ENCODE assay signal across 1 cellular context in the genomic region with DNA sequence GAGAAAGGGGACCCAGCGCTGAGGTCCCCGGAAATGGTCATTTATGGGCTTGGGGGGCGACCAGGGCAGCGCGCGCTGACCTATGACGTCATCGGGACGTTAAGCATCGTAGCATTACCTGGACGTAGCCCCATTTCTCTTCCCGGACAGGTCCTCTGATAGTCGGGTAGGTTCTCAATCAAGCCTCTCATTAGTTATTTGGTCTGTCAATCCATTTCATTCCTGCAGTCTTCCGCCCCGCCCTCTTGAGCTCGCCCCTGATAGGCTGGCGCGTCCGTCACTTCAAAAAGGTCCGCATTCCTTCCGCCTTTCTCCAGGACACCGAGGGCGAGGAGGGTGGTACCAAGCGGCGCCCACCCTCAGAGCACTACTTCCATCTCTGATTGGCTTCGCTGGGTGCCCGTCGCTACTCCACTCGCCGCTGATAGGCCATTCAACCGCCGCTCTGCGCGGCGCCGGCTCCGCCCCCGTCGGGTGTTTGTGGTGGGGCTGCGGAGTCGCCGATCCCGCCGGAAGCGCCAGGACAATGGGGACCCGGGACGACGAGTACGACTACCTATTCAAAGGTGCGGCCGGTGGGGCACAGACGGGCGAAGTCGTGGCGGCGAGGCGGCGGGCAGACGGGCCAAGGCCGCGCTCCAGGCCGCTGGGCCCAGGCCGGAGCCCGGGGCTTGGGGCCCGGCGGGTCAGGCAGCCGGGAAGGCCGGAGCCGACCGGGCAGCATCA.
TF ChIP-seq lines count a peak whose summit lies in the region.

A gene (plus strand): TSS at position 470 of the 726 bp plus-strand sequence. CDS start 57 bp downstream, at position 527.

TF ChIP-seq in WTC11, 78 proteins besides CTCF, POLR2A, EP300 and RAD21 (continued from another document and continues in another):
- TF ChIP-seq, protein P1, sequence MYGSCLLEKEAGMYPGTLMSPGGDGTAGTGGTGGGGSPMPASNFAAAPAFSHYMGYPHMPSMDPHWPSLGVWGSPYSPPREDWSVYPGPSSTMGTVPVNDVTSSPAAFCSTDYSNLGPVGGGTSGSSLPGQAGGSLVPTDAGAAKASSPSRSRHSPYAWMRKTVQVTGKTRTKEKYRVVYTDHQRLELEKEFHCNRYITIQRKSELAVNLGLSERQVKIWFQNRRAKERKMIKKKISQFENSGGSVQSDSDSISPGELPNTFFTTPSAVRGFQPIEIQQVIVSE (CRISPR knock-in tag; IDR thresholded peaks at IDR 0.05; ENCODE audit: borderline replicate concordance), result no peak
- TF ChIP-seq, protein P2, sequence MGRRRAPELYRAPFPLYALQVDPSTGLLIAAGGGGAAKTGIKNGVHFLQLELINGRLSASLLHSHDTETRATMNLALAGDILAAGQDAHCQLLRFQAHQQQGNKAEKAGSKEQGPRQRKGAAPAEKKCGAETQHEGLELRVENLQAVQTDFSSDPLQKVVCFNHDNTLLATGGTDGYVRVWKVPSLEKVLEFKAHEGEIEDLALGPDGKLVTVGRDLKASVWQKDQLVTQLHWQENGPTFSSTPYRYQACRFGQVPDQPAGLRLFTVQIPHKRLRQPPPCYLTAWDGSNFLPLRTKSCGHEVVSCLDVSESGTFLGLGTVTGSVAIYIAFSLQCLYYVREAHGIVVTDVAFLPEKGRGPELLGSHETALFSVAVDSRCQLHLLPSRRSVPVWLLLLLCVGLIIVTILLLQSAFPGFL (CRISPR knock-in tag; IDR thresholded peaks at IDR 0.05; ENCODE audit: borderline replicate concordance), result no peak
- TF ChIP-seq, protein P3, sequence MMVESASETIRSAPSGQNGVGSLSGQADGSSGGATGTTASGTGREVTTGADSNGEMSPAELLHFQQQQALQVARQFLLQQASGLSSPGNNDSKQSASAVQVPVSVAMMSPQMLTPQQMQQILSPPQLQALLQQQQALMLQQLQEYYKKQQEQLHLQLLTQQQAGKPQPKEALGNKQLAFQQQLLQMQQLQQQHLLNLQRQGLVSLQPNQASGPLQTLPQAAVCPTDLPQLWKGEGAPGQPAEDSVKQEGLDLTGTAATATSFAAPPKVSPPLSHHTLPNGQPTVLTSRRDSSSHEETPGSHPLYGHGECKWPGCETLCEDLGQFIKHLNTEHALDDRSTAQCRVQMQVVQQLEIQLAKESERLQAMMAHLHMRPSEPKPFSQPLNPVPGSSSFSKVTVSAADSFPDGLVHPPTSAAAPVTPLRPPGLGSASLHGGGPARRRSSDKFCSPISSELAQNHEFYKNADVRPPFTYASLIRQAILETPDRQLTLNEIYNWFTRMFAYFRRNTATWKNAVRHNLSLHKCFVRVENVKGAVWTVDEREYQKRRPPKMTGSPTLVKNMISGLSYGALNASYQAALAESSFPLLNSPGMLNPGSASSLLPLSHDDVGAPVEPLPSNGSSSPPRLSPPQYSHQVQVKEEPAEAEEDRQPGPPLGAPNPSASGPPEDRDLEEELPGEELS (CRISPR knock-in tag; IDR thresholded peaks at IDR 0.05), result no peak
- TF ChIP-seq, protein P4, sequence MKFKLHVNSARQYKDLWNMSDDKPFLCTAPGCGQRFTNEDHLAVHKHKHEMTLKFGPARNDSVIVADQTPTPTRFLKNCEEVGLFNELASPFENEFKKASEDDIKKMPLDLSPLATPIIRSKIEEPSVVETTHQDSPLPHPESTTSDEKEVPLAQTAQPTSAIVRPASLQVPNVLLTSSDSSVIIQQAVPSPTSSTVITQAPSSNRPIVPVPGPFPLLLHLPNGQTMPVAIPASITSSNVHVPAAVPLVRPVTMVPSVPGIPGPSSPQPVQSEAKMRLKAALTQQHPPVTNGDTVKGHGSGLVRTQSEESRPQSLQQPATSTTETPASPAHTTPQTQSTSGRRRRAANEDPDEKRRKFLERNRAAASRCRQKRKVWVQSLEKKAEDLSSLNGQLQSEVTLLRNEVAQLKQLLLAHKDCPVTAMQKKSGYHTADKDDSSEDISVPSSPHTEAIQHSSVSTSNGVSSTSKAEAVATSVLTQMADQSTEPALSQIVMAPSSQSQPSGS (CRISPR knock-in tag; IDR thresholded peaks at IDR 0.05; ENCODE audit: borderline replicate concordance, low read depth), result no peak
- TF ChIP-seq, protein P5, sequence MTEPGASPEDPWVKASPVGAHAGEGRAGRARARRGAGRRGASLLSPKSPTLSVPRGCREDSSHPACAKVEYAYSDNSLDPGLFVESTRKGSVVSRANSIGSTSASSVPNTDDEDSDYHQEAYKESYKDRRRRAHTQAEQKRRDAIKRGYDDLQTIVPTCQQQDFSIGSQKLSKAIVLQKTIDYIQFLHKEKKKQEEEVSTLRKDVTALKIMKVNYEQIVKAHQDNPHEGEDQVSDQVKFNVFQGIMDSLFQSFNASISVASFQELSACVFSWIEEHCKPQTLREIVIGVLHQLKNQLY (CRISPR knock-in tag; IDR thresholded peaks at IDR 0.05), result no peak
- TF ChIP-seq, protein P6, sequence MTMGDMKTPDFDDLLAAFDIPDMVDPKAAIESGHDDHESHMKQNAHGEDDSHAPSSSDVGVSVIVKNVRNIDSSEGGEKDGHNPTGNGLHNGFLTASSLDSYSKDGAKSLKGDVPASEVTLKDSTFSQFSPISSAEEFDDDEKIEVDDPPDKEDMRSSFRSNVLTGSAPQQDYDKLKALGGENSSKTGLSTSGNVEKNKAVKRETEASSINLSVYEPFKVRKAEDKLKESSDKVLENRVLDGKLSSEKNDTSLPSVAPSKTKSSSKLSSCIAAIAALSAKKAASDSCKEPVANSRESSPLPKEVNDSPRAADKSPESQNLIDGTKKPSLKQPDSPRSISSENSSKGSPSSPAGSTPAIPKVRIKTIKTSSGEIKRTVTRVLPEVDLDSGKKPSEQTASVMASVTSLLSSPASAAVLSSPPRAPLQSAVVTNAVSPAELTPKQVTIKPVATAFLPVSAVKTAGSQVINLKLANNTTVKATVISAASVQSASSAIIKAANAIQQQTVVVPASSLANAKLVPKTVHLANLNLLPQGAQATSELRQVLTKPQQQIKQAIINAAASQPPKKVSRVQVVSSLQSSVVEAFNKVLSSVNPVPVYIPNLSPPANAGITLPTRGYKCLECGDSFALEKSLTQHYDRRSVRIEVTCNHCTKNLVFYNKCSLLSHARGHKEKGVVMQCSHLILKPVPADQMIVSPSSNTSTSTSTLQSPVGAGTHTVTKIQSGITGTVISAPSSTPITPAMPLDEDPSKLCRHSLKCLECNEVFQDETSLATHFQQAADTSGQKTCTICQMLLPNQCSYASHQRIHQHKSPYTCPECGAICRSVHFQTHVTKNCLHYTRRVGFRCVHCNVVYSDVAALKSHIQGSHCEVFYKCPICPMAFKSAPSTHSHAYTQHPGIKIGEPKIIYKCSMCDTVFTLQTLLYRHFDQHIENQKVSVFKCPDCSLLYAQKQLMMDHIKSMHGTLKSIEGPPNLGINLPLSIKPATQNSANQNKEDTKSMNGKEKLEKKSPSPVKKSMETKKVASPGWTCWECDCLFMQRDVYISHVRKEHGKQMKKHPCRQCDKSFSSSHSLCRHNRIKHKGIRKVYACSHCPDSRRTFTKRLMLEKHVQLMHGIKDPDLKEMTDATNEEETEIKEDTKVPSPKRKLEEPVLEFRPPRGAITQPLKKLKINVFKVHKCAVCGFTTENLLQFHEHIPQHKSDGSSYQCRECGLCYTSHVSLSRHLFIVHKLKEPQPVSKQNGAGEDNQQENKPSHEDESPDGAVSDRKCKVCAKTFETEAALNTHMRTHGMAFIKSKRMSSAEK (CRISPR knock-in tag; IDR thresholded peaks at IDR 0.05; ENCODE audit: borderline replicate concordance), result no peak
- TF ChIP-seq ZNF232 (CRISPR knock-in tag; IDR thresholded peaks at IDR 0.05) (0 out of 2 replicates have a peak, but pooled peaks have one; percentile 39), NR2C2 (CRISPR knock-in tag; IDR thresholded peaks at IDR 0.05) (no peak), ZNF416 (CRISPR knock-in tag; IDR thresholded peaks at IDR 0.05) (peak; percentile 92), SOX15 (CRISPR knock-in tag; IDR thresholded peaks at IDR 0.05) (no peak), ZBTB21 (CRISPR knock-in tag; IDR thresholded peaks at IDR 0.05; ENCODE audit: borderline replicate concordance) (peak; percentile 99), NFATC4 (CRISPR knock-in tag; IDR thresholded peaks at IDR 0.05) (no peak), ZNF121 (CRISPR knock-in tag; IDR thresholded peaks at IDR 0.05) (no peak), RORB (CRISPR knock-in tag; IDR thresholded peaks at IDR 0.05) (no peak), KAT7 (CRISPR knock-in tag; IDR thresholded peaks at IDR 0.05; ENCODE audit: borderline replicate concordance) (no peak)
- TF ChIP-seq, protein P7, sequence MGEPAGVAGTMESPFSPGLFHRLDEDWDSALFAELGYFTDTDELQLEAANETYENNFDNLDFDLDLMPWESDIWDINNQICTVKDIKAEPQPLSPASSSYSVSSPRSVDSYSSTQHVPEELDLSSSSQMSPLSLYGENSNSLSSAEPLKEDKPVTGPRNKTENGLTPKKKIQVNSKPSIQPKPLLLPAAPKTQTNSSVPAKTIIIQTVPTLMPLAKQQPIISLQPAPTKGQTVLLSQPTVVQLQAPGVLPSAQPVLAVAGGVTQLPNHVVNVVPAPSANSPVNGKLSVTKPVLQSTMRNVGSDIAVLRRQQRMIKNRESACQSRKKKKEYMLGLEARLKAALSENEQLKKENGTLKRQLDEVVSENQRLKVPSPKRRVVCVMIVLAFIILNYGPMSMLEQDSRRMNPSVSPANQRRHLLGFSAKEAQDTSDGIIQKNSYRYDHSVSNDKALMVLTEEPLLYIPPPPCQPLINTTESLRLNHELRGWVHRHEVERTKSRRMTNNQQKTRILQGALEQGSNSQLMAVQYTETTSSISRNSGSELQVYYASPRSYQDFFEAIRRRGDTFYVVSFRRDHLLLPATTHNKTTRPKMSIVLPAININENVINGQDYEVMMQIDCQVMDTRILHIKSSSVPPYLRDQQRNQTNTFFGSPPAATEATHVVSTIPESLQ (CRISPR knock-in tag; IDR thresholded peaks at IDR 0.05), result no peak
- TF ChIP-seq, protein P8, sequence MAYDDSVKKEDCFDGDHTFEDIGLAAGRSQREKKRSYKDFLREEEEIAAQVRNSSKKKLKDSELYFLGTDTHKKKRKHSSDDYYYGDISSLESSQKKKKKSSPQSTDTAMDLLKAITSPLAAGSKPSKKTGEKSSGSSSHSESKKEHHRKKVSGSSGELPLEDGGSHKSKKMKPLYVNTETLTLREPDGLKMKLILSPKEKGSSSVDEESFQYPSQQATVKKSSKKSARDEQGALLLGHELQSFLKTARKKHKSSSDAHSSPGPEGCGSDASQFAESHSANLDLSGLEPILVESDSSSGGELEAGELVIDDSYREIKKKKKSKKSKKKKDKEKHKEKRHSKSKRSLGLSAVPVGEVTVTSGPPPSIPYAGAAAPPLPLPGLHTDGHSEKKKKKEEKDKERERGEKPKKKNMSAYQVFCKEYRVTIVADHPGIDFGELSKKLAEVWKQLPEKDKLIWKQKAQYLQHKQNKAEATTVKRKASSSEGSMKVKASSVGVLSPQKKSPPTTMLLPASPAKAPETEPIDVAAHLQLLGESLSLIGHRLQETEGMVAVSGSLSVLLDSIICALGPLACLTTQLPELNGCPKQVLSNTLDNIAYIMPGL (CRISPR knock-in tag; IDR thresholded peaks at IDR 0.05), result peak; percentile 79; the same call in 1 of the 2 replicates
- TF ChIP-seq, protein P9, sequence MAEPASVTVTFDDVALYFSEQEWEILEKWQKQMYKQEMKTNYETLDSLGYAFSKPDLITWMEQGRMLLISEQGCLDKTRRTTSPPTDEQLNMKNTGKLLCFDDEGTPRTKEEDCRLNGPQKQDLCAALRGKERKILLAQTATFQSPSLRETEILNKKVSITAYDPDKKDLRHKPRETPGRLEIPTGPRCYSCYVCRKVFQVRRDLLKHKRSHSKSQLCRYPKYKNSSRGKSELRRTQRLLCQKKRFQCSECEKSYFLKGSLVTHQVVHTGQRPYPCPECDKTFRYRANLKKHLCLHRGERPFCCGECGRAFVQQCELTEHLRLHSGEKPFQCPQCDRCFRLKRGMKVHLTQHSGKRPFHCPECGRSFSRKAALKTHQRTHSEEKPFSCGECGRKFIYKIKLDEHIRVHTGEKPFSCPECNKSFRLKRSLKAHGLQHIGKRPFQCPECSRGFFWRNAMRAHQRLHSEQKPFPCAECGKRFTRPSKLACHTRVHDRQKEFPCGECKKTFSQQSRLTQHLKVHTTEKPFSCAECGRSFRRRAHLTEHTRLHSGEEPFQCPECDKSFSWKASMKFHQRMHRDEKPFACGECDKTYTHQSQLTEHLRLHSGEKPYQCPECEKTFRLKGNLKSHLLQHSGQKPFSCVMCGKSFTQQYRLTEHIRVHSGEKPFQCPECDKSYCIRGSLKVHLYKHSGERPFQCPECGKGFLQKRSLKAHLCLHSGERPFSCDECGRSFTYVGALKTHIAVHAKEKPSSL (CRISPR knock-in tag; conservative IDR thresholded peaks at IDR 0.05), result no peak
- TF ChIP-seq, protein P10, sequence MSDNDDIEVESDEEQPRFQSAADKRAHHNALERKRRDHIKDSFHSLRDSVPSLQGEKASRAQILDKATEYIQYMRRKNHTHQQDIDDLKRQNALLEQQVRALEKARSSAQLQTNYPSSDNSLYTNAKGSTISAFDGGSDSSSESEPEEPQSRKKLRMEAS (CRISPR knock-in tag; IDR thresholded peaks at IDR 0.05), result peak; percentile 58; the same call in 1 of the 2 replicates
- TF ChIP-seq, protein P11, sequence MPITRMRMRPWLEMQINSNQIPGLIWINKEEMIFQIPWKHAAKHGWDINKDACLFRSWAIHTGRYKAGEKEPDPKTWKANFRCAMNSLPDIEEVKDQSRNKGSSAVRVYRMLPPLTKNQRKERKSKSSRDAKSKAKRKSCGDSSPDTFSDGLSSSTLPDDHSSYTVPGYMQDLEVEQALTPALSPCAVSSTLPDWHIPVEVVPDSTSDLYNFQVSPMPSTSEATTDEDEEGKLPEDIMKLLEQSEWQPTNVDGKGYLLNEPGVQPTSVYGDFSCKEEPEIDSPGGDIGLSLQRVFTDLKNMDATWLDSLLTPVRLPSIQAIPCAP (CRISPR knock-in tag; IDR thresholded peaks at IDR 0.05), result no peak
- TF ChIP-seq, protein P12, sequence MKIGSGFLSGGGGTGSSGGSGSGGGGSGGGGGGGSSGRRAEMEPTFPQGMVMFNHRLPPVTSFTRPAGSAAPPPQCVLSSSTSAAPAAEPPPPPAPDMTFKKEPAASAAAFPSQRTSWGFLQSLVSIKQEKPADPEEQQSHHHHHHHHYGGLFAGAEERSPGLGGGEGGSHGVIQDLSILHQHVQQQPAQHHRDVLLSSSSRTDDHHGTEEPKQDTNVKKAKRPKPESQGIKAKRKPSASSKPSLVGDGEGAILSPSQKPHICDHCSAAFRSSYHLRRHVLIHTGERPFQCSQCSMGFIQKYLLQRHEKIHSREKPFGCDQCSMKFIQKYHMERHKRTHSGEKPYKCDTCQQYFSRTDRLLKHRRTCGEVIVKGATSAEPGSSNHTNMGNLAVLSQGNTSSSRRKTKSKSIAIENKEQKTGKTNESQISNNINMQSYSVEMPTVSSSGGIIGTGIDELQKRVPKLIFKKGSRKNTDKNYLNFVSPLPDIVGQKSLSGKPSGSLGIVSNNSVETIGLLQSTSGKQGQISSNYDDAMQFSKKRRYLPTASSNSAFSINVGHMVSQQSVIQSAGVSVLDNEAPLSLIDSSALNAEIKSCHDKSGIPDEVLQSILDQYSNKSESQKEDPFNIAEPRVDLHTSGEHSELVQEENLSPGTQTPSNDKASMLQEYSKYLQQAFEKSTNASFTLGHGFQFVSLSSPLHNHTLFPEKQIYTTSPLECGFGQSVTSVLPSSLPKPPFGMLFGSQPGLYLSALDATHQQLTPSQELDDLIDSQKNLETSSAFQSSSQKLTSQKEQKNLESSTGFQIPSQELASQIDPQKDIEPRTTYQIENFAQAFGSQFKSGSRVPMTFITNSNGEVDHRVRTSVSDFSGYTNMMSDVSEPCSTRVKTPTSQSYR (CRISPR knock-in tag; IDR thresholded peaks at IDR 0.05), result no peak
- TF ChIP-seq, protein P13, sequence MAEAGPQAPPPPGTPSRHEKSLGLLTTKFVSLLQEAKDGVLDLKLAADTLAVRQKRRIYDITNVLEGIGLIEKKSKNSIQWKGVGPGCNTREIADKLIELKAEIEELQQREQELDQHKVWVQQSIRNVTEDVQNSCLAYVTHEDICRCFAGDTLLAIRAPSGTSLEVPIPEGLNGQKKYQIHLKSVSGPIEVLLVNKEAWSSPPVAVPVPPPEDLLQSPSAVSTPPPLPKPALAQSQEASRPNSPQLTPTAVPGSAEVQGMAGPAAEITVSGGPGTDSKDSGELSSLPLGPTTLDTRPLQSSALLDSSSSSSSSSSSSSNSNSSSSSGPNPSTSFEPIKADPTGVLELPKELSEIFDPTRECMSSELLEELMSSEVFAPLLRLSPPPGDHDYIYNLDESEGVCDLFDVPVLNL (CRISPR knock-in tag; IDR thresholded peaks at IDR 0.05; ENCODE audit: borderline replicate concordance, low read depth), result no peak
